ENCODE assay signal across 8 cellular contexts in genomic region chr5:1641560-1642166, GRCh38.
DNase-seq lines count a peak whose midpoint lies in the region; ATAC-seq, FAIRE-seq and TF ChIP-seq lines count a peak whose summit lies in the region.

No MANE protein-coding gene starts in this region.

- DNase-seq in A549 (ENCODE audit: low read depth in 1 of 2, low spot score in 1 of 2) (peak; percentile 88 to 91), NCI-H345 treated with DMSO at 0.1 percent for 48 hours (lab: John Stamatoyannopoulos, UW; ENCODE audit: unreplicated experiment) (peak; percentile 71), kidney glomerular epithelial cell (lab: John Stamatoyannopoulos, UW) (peak; percentile 96)
- DNase-seq in activated CD4-positive, CD25-positive, alpha-beta regulatory T cell (lab: John Stamatoyannopoulos, UW), result peak; percentile 12 to 57 (median 45)
- DNase-seq in central memory CD4-positive, alpha-beta T cell, result peak; percentile 69
- DNase-seq in stimulated activated CD4-positive, alpha-beta T cell treated with anti-CD3 and anti-CD28 coated beads, Interleukin-2, amount 100 ng/mL, for 48 hours, result peak; percentile 46 to 71

- H3K27ac ChIP-seq in A549, result no peak overlapping the region

- TF ChIP-seq EP300 in A549 (IDR thresholded peaks at IDR 0.05), result no peak

- TF ChIP-seq CTCF in A549 (IDR thresholded peaks at IDR 0.05), result peak; percentile 98

- TF ChIP-seq RAD21 in A549 (conservative IDR thresholded peaks at IDR 0.05 in 1 of 2, IDR thresholded peaks at IDR 0.05 in 1 of 2), result peak; percentile 75 to 81

- H3K9me3 ChIP-seq in A549, result no peaks in the 10 kb centered on the region

- FAIRE-seq in A549 (lab: Jason Lieb, UNC), result no peak

- peak; percentile 66 to 86 for ATAC-seq in A549
- peak; percentile 69 for ATAC-seq in GM18520 (IDR thresholded peaks at IDR 0.05; ENCODE audit: unreplicated experiment)
- peak; percentile 91 for ATAC-seq in HG03378 (IDR thresholded peaks at IDR 0.05; ENCODE audit: unreplicated experiment)

- WGBS in A549 (ENCODE audit: missing lambda C conversion rate), result 3% methylated on average over 12 of the region's 12 CpGs

- no peak overlapping the region for H3K4me3 ChIP-seq in A549

- no peak for TF ChIP-seq POLR2A in A549 (IDR thresholded peaks at IDR 0.05; ENCODE audit: low read length)

- CTCF ChIA-PET in A549 (lab: Yijun Ruan, JAX), result interaction anchor here (0.9 to 7.3 kb wide), 7 partner anchors 14 to 473 kb away, joined by 3 to 75 read pairs (median 28); no protein-coding TSS in a partner anchor

- H3K4me2 ChIP-seq in A549, result no peak overlapping the region

- H3K4me1 ChIP-seq in A549, result 0 out of 3 replicates have a peak, but pooled peaks cover 4% of the 10 kb centered on the region

- POLR2A ChIA-PET in A549 (lab: Yijun Ruan, JAX), result no interaction called here

TF ChIP-seq in A549, 52 proteins besides CTCF, POLR2A, EP300 and RAD21:
- peak; percentile 67 for TF ChIP-seq SMC3 (IDR thresholded peaks at IDR 0.05)
- TF ChIP-seq ESRRA (IDR thresholded peaks at IDR 0.05; ENCODE audit: borderline replicate concordance, low read length), result 0 out of 2 replicates have a peak, but pooled peaks have one; percentile 41
- no peak for TF ChIP-seq MAFK (IDR thresholded peaks at IDR 0.05; ENCODE audit: partially characterized antibody)
TF ChIP-seq in A549: peak in this region for 2.

Comparison
In these comparisons a context has a peak if more than half of its experiments do, and no peak if none do; other contexts are left out.
1. DNase-seq: peak in every context shown above with its lines; median percentile 96 in kidney glomerular epithelial cell; 90 in A549; 71 in NCI-H345 treated with DMSO at 0.1 percent for 48 hours; 69 in central memory CD4-positive, alpha-beta T cell; 58 in stimulated activated CD4-positive, alpha-beta T cell treated with anti-CD3 and anti-CD28 coated beads, Interleukin-2, amount 100 ng/mL, for 48 hours; 45 in activated CD4-positive, CD25-positive, alpha-beta regulatory T cell.